Comparison of ENCODE assay signal across 8 cellular contexts in the genomic region with DNA sequence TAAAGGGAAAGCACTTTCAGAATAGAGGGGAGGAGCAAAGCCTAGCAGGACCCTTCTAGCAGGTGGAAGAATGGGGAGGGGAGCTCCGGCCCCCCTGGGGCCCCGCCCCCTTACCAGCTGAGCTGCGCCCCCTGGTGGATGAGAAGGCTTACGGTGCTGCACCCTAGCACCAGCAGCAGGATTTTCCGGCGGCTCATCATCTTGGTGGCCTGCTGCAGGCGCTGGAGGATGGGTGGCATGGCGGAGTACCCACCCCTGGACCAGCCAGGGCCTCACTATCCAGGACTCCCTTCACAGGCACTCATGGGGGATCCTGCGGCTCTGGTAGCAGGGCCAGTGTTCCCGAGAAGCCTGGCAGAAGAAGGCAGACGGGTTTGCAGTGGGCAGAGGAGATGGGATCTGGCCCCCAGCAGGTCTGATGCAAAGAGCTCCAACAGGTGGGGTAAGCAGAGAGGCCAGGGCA. TPM values are rescaled to one million over a fixed set of nuclear protein-coding genes. Genes with fewer than 3 reads are reported as not detected.
DNase-seq lines count a peak whose midpoint lies in the region; FAIRE-seq and TF ChIP-seq lines count a peak whose summit lies in the region.

No MANE protein-coding gene starts in this region.

- H3K4me1 Mint-ChIP-seq in glutamatergic neuron (ENCODE audit: low read depth, unreplicated experiment) (peaks cover 7% of the 10 kb centered on the region), type B pancreatic cell (ENCODE audit: unreplicated experiment) (peaks cover 4% of the 10 kb centered on the region)

- no peaks in the 10 kb centered on the region for H3K36me3 ChIP-seq in SU-DHL-6 (ENCODE audit: low read length)

- no peaks in the 10 kb centered on the region for H4K20me1 ChIP-seq in SU-DHL-6 (ENCODE audit: low read depth, low read length)

- H2AFZ ChIP-seq in SU-DHL-6 (ENCODE audit: low read depth, low read length, severe bottlenecking) = peak overlapping the region; percentile 40

- H3K27ac ChIP-seq in SU-DHL-6 (ENCODE audit: low read depth, low read length) = no peak overlapping the region

- H3K36me3 Mint-ChIP-seq in glutamatergic neuron (ENCODE audit: unreplicated experiment) = no peaks in the 10 kb centered on the region
- H3K36me3 Mint-ChIP-seq in type B pancreatic cell = no peaks in the 10 kb centered on the region

- no peaks in the 10 kb centered on the region for H3K9me3 ChIP-seq in SU-DHL-6 (ENCODE audit: insufficient read depth, low read length)

- peak overlapping the region; percentile 15; the same call in 1 of the 2 replicates for H3K9ac ChIP-seq in SU-DHL-6 (ENCODE audit: low read length)

- H3K4me3 Mint-ChIP-seq in glutamatergic neuron (ENCODE audit: unreplicated experiment) = no peak overlapping the region
- H3K4me3 Mint-ChIP-seq in type B pancreatic cell = no peak overlapping the region

- peak overlapping the region; percentile 51 for H3K4me2 ChIP-seq in SU-DHL-6 (ENCODE audit: low read depth, low read length, poor library complexity, severe bottlenecking)

- H3K9me3 Mint-ChIP-seq in glutamatergic neuron (ENCODE audit: unreplicated experiment) (peaks cover 2% of the 10 kb centered on the region), type B pancreatic cell (no peaks in the 10 kb centered on the region)

- no peaks in the 10 kb centered on the region for H3K27me3 ChIP-seq in SU-DHL-6 (ENCODE audit: low read length)

- peak; percentile 96 for TF ChIP-seq CTCF in AG09309 (IDR thresholded peaks at IDR 0.05; ENCODE audit: control insufficient read depth, insufficient read depth, low read depth, low read length, missing control alignments)
- TF ChIP-seq CTCF in SU-DHL-6 (IDR thresholded peaks at IDR 0.05; ENCODE audit: insufficient read depth, low read length, poor library complexity, severe bottlenecking) = peak; percentile 86
- peak; percentile 96 for TF ChIP-seq CTCF in glutamatergic neuron (IDR thresholded peaks at IDR 0.05; ENCODE audit: partially characterized antibody, unreplicated experiment)
- TF ChIP-seq CTCF in type B pancreatic cell (conservative IDR thresholded peaks at IDR 0.05) = peak; percentile 97

- intact Hi-C loops in posterior cingulate gyrus (cut with DNase I) = loop anchor here (5.0 kb wide), 1 partner anchor 43 kb away; a partner anchor contains a TSS

- peaks cover 5% of the 10 kb centered on the region for H3K27me3 Mint-ChIP-seq in glutamatergic neuron (ENCODE audit: unreplicated experiment)
- peaks cover 11% of the 10 kb centered on the region for H3K27me3 Mint-ChIP-seq in type B pancreatic cell

- no peak overlapping the region for H3K4me3 ChIP-seq in AG09309 (ENCODE audit: control insufficient read depth, low read depth, low read length)
- no peak overlapping the region for H3K4me3 ChIP-seq in SU-DHL-6 (ENCODE audit: insufficient read depth, low read length, poor library complexity, severe bottlenecking)

- no peaks in the 10 kb centered on the region for H3K9me2 ChIP-seq in SU-DHL-6 (replicated peaks; ENCODE audit: insufficient read depth, low read length)

- no peaks in the 10 kb centered on the region for H3F3A ChIP-seq in SU-DHL-6 (ENCODE audit: insufficient read depth)

- peak; percentile 89 for FAIRE-seq in GM19239 (lab: Jason Lieb, UNC)

- H3K27ac Mint-ChIP-seq in glutamatergic neuron (ENCODE audit: unreplicated experiment) = no peak overlapping the region
- H3K27ac Mint-ChIP-seq in type B pancreatic cell = no peak overlapping the region

- DNase-seq in AG09309 (ENCODE audit: low read depth) (no peak), GM19239 (ENCODE audit: insufficient read length, low spot score) (peak; percentile 92), NAMALWA (ENCODE audit: low spot score) (peak; percentile 92), glutamatergic neuron (peak; percentile 88), posterior cingulate gyrus (peak; percentile 70 to 97 (median 82)), type B pancreatic cell (ENCODE audit: extremely low spot score, unreplicated experiment) (peak; percentile 84)
- peak; percentile 84 for DNase-seq in activated naive CD4-positive, alpha-beta T cell treated with anti-CD3 and anti-CD28 coated beads, Interleukin-2, amount 50 U/mL, for 16 hours

- no peaks in the 10 kb centered on the region for H3K79me2 ChIP-seq in SU-DHL-6 (ENCODE audit: insufficient read depth, low read length)

RNA-seq across cellular contexts. Expression of a gene that starts 3.8 kb away (rescaled TPM):
- total RNA-seq in glutamatergic neuron (ENCODE audit: unreplicated experiment) = 2.4 TPM
- total RNA-seq in type B pancreatic cell (ENCODE audit: low replicate concordance) = 3.7 TPM in 1 of 2 replicates, not detected in the other

RNA-seq across cellular contexts. Expression of a gene that starts 7.0 kb away (rescaled TPM):
- total RNA-seq in glutamatergic neuron (ENCODE audit: unreplicated experiment) (187 TPM), type B pancreatic cell (ENCODE audit: low replicate concordance) (192 and 210 TPM in 2 replicates)

RNA-seq across cellular contexts. Expression of a gene that starts 18.9 kb away (rescaled TPM):
- not detected for total RNA-seq in glutamatergic neuron (ENCODE audit: unreplicated experiment)
- not detected in 2 replicates for total RNA-seq in type B pancreatic cell (ENCODE audit: low replicate concordance)

RNA-seq across cellular contexts. Expression of a gene that starts 24.9 kb away (rescaled TPM):
- 30.6 TPM for total RNA-seq in glutamatergic neuron (ENCODE audit: unreplicated experiment)
- 44.1 and 49.9 TPM in 2 replicates for total RNA-seq in type B pancreatic cell (ENCODE audit: low replicate concordance)

RNA-seq across cellular contexts. Expression of a gene that starts 33.4 kb away (rescaled TPM):
- total RNA-seq in glutamatergic neuron (ENCODE audit: unreplicated experiment) (not detected), type B pancreatic cell (ENCODE audit: low replicate concordance) (5.7 TPM in 1 of 2 replicates, not detected in the other)
